1 cellular context compared by ENCODE assay signal in genomic region chr4:40514409-40515025, GRCh38.
TF ChIP-seq lines count a peak whose summit lies in the region.

No MANE protein-coding gene starts in this region.

TF ChIP-seq in HCT116, 20 proteins besides CTCF, POLR2A, EP300 and RAD21 (continued from another document):
- TF ChIP-seq, protein P1, sequence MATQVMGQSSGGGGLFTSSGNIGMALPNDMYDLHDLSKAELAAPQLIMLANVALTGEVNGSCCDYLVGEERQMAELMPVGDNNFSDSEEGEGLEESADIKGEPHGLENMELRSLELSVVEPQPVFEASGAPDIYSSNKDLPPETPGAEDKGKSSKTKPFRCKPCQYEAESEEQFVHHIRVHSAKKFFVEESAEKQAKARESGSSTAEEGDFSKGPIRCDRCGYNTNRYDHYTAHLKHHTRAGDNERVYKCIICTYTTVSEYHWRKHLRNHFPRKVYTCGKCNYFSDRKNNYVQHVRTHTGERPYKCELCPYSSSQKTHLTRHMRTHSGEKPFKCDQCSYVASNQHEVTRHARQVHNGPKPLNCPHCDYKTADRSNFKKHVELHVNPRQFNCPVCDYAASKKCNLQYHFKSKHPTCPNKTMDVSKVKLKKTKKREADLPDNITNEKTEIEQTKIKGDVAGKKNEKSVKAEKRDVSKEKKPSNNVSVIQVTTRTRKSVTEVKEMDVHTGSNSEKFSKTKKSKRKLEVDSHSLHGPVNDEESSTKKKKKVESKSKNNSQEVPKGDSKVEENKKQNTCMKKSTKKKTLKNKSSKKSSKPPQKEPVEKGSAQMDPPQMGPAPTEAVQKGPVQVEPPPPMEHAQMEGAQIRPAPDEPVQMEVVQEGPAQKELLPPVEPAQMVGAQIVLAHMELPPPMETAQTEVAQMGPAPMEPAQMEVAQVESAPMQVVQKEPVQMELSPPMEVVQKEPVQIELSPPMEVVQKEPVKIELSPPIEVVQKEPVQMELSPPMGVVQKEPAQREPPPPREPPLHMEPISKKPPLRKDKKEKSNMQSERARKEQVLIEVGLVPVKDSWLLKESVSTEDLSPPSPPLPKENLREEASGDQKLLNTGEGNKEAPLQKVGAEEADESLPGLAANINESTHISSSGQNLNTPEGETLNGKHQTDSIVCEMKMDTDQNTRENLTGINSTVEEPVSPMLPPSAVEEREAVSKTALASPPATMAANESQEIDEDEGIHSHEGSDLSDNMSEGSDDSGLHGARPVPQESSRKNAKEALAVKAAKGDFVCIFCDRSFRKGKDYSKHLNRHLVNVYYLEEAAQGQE (IDR thresholded peaks at IDR 0.05; ENCODE audit: low read depth) = no peak
- no peak for TF ChIP-seq POLR2AphosphoS5 (IDR thresholded peaks at IDR 0.05; ENCODE audit: low read depth, low read length)
- TF ChIP-seq FOSL1 (IDR thresholded peaks at IDR 0.05; ENCODE audit: low read depth) = no peak
- TF ChIP-seq TCF7L2 (IDR thresholded peaks at IDR 0.05; ENCODE audit: borderline replicate concordance, extremely low read depth, insufficient read depth, insufficient read length) = no peak
- TF ChIP-seq ELF1 (IDR thresholded peaks at IDR 0.05; ENCODE audit: borderline replicate concordance, low read depth) = no peak
- TF ChIP-seq CBX3 (IDR thresholded peaks at IDR 0.05; ENCODE audit: low read depth) = no peak
- TF ChIP-seq, protein P2, sequence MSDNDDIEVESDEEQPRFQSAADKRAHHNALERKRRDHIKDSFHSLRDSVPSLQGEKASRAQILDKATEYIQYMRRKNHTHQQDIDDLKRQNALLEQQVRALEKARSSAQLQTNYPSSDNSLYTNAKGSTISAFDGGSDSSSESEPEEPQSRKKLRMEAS (IDR thresholded peaks at IDR 0.05) = no peak
- TF ChIP-seq JUND (IDR thresholded peaks at IDR 0.05) = no peak
- no peak for TF ChIP-seq SRF (IDR thresholded peaks at IDR 0.05; ENCODE audit: low read depth)
- TF ChIP-seq EZH2 (IDR thresholded peaks at IDR 0.05) = no peak
- no peak for TF ChIP-seq CEBPB (IDR thresholded peaks at IDR 0.05; ENCODE audit: low read depth)
- no peak for TF ChIP-seq YY1 (IDR thresholded peaks at IDR 0.05; ENCODE audit: extremely low read depth, insufficient replicate concordance, low read depth, low read length)
- no peak for TF ChIP-seq ATF3 (IDR thresholded peaks at IDR 0.05)
